In the genomic region with DNA sequence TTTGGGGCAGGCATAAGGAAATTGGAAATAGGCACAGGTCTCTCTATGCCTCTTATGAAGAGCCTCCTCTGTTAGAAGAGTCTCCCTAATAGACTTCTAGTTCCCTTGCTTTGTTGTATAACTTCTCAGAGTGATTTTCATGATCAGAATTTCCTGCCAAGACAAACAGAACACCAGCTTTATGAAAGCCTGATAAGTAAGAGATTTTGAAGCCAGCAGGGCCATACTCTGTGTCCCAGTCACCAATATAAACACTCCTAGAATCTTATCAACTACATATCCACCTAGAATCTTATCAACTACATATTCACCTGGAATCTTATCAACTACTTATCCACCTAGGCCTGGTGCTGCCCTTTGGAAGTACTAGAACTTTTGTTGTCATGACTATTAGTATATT, we compare ENCODE assay signal across 18 cellular contexts.
A peak's percentile ranks its signal among the peaks of the same experiment; 100 is the strongest.
DNase-seq lines count a peak whose midpoint lies in the region; ATAC-seq and TF ChIP-seq lines count a peak whose summit lies in the region.
"Had no signal": no experiment of that assay in that cellular context is flagged by ENCODE, and none has a peak within 500 bp of the region (broad histone marks: within the 10 kb centered on the region; RNA-seq: fewer than 3 reads in every experiment).

No MANE protein-coding gene starts in this region.

- CTCF ChIA-PET in activated naive CD4-positive, alpha-beta T cell treated with anti-CD3 and anti-CD28 coated beads, Interleukin-2, amount 10 ng/mL, durations not matched to agents 7 days and 5 days (lab: Charles Lee) = no interaction called here

- H3K23ac ChIP-seq in trophoblast cell (ENCODE audit: low read length) = no peak overlapping the region

- no peak overlapping the region for H2BK5ac ChIP-seq in trophoblast cell (ENCODE audit: low read depth, low read length, poor library complexity)

- H3K4me3 Mint-ChIP-seq in activated naive CD4-positive, alpha-beta T cell treated with anti-CD3 and anti-CD28 coated beads, Interleukin-2, amount 50 U/mL, for 24 hours = no peak overlapping the region
- H3K4me3 Mint-ChIP-seq in activated naive CD4-positive, alpha-beta T cell treated with anti-CD3 and anti-CD28 coated beads, Interleukin-2, amount 10 ng/mL, durations not matched to agents 7 days and 5 days = no peak overlapping the region
- H3K4me3 Mint-ChIP-seq in endodermal cell = no peak overlapping the region
- H3K4me3 Mint-ChIP-seq: CD14-positive monocyte had no signal

- H2AFZ ChIP-seq in trophoblast cell (ENCODE audit: insufficient read depth, low read length, poor library complexity) = no peak overlapping the region

- intact Hi-C loops in aorta (cut with DNase I) = loop anchor here in 1 of 2 donors (10.0 kb wide), 1 partner anchor 194 kb away; no protein-coding TSS in a partner anchor

- no peak for TF ChIP-seq CTCF in endodermal cell (conservative IDR thresholded peaks at IDR 0.05)

- H4K8ac ChIP-seq in trophoblast cell (ENCODE audit: low read depth, low read length) = no peak overlapping the region

- no peak overlapping the region for H4K91ac ChIP-seq in trophoblast cell (ENCODE audit: low read depth, low read length)

- DNase-seq in activated naive CD4-positive, alpha-beta T cell treated with anti-CD3 and anti-CD28 coated beads, Interleukin-2, amount 10 ng/mL, durations not matched to agents 7 days and 5 days = no peak
- no peak for DNase-seq in endodermal cell
- peak; percentile 23 to 46 for DNase-seq in trophoblast cell
- no peak for DNase-seq in aorta
- no peak for DNase-seq in occipital lobe (lab: John Stamatoyannopoulos, UW)
- DNase-seq in SW480 (ENCODE audit: low spot score) = no peak
- no peak for DNase-seq in activated effector memory CD4-positive, alpha-beta T cell treated with Interleukin-2 at 50 U/mL for 16 hours
- DNase-seq: DMS79, KG1, NCI-H1436, NCI-H1930, NCI-H526 treated with DMSO at 0.1 percent for 48 hours, Peyer's patch had no signal

- H3K79me2 ChIP-seq in trophoblast cell (ENCODE audit: control insufficient read depth, insufficient read depth, low read length, poor library complexity) = no peaks in the 10 kb centered on the region

- H3K36me3 Mint-ChIP-seq in activated naive CD4-positive, alpha-beta T cell treated with anti-CD3 and anti-CD28 coated beads, Interleukin-2, amount 50 U/mL, for 24 hours = peaks cover 74% of the 10 kb centered on the region
- H3K36me3 Mint-ChIP-seq in activated naive CD4-positive, alpha-beta T cell treated with anti-CD3 and anti-CD28 coated beads, Interleukin-2, amount 10 ng/mL, durations not matched to agents 7 days and 5 days = peaks cover 85% of the 10 kb centered on the region
- H3K36me3 Mint-ChIP-seq in endodermal cell (ENCODE audit: low read depth) = peaks cover 3% of the 10 kb centered on the region

- no peak overlapping the region for H3K18ac ChIP-seq in trophoblast cell (ENCODE audit: low read length)

- no peaks in the 10 kb centered on the region for H3K27me3 ChIP-seq in endodermal cell (ENCODE audit: control insufficient read depth, insufficient read depth, low read length, poor library complexity, severe bottlenecking)
- H3K27me3 ChIP-seq in trophoblast cell (ENCODE audit: insufficient read depth, low read length) = no peaks in the 10 kb centered on the region
- no peaks in the 10 kb centered on the region for H3K27me3 ChIP-seq in aorta (ENCODE audit: control insufficient read depth in 1 of 2, insufficient read depth in 2 of 2, low read length in 1 of 2)
- H3K27me3 ChIP-seq: Peyer's patch, SJSA1 had no signal

- H3K14ac ChIP-seq in trophoblast cell (ENCODE audit: low read length) = no peak overlapping the region

- peaks cover 32% of the 10 kb centered on the region for H3K4me1 Mint-ChIP-seq in activated naive CD4-positive, alpha-beta T cell treated with anti-CD3 and anti-CD28 coated beads, Interleukin-2, amount 50 U/mL, for 24 hours
- no peaks in the 10 kb centered on the region for H3K4me1 Mint-ChIP-seq in activated naive CD4-positive, alpha-beta T cell treated with anti-CD3 and anti-CD28 coated beads, Interleukin-2, amount 10 ng/mL, durations not matched to agents 7 days and 5 days
- H3K4me1 Mint-ChIP-seq in endodermal cell = peaks cover 9% of the 10 kb centered on the region

- peaks cover 3% of the 10 kb centered on the region for H3K79me1 ChIP-seq in trophoblast cell (ENCODE audit: low read length)

- H3K27ac ChIP-seq in endodermal cell (ENCODE audit: low read depth, low read length) (no peak overlapping the region), trophoblast cell (ENCODE audit: low read depth, low read length) (no peak overlapping the region), aorta (ENCODE audit: low read depth in 1 of 2, low read length in 2 of 2) (peak overlapping the region; percentile 36 to 48)
- H3K27ac ChIP-seq: 22Rv1, Peyer's patch, SJSA1 had no signal

- H3K27ac Mint-ChIP-seq in activated naive CD4-positive, alpha-beta T cell treated with anti-CD3 and anti-CD28 coated beads, Interleukin-2, amount 50 U/mL, for 24 hours = peak overlapping the region; percentile 48
- H3K27ac Mint-ChIP-seq in activated naive CD4-positive, alpha-beta T cell treated with anti-CD3 and anti-CD28 coated beads, Interleukin-2, amount 10 ng/mL, durations not matched to agents 7 days and 5 days = no peak overlapping the region
- H3K27ac Mint-ChIP-seq in endodermal cell = no peak overlapping the region

- no peak overlapping the region for H4K12ac ChIP-seq in trophoblast cell (ENCODE audit: low read depth, low read length)

- H3K4me3 ChIP-seq in endodermal cell (ENCODE audit: low read length) (peak overlapping the region; percentile 27), trophoblast cell (ENCODE audit: low read depth, low read length) (no peak overlapping the region), aorta (ENCODE audit: low read length in 2 of 2) (no peak overlapping the region)
- H3K4me3 ChIP-seq: Peyer's patch, SJSA1 had no signal

- no peak overlapping the region for H2BK12ac ChIP-seq in trophoblast cell (ENCODE audit: low read length)

- H3K4me2 ChIP-seq in trophoblast cell (ENCODE audit: low read length) = no peak overlapping the region

- H3K4me1 ChIP-seq in endodermal cell (ENCODE audit: control insufficient read depth, insufficient read depth, low read length) = peaks cover 6% of the 10 kb centered on the region
- peaks cover 3 to 7% of the 10 kb centered on the region in 2 experiments for H3K4me1 ChIP-seq in trophoblast cell (ENCODE audit: control insufficient read depth in 1 of 2, insufficient read depth in 2 of 2, low read length in 2 of 2)
- H3K4me1 ChIP-seq in aorta (ENCODE audit: control insufficient read depth in 1 of 2, insufficient read depth in 2 of 2, low read length in 2 of 2) = peaks cover 0 to 16% of the 10 kb centered on the region in 2 donors
- H3K4me1 ChIP-seq: Peyer's patch, SJSA1 had no signal

- H3K27me3 Mint-ChIP-seq in activated naive CD4-positive, alpha-beta T cell treated with anti-CD3 and anti-CD28 coated beads, Interleukin-2, amount 50 U/mL, for 24 hours = no peaks in the 10 kb centered on the region
- no peaks in the 10 kb centered on the region for H3K27me3 Mint-ChIP-seq in activated naive CD4-positive, alpha-beta T cell treated with anti-CD3 and anti-CD28 coated beads, Interleukin-2, amount 10 ng/mL, durations not matched to agents 7 days and 5 days
- H3K27me3 Mint-ChIP-seq in endodermal cell (ENCODE audit: insufficient read depth) = no peaks in the 10 kb centered on the region

- no peak overlapping the region for H2AK5ac ChIP-seq in trophoblast cell (ENCODE audit: low read length)

- ATAC-seq in aorta (ENCODE audit: low FRiP score) = no peak
- ATAC-seq: HepG2 had no signal

- no peak overlapping the region for H3K4ac ChIP-seq in trophoblast cell (ENCODE audit: low read depth, low read length)

- H3K9ac ChIP-seq in endodermal cell (ENCODE audit: extremely low read depth, low read length, poor library complexity, severe bottlenecking) (no peak overlapping the region), trophoblast cell (ENCODE audit: low read length) (no peak overlapping the region)

- H3K9me3 Mint-ChIP-seq in activated naive CD4-positive, alpha-beta T cell treated with anti-CD3 and anti-CD28 coated beads, Interleukin-2, amount 50 U/mL, for 24 hours = peaks cover 20% of the 10 kb centered on the region
- peaks cover 27% of the 10 kb centered on the region for H3K9me3 Mint-ChIP-seq in activated naive CD4-positive, alpha-beta T cell treated with anti-CD3 and anti-CD28 coated beads, Interleukin-2, amount 10 ng/mL, durations not matched to agents 7 days and 5 days
- H3K9me3 Mint-ChIP-seq in endodermal cell = peaks cover 19% of the 10 kb centered on the region

- no peak overlapping the region for H2BK120ac ChIP-seq in trophoblast cell (ENCODE audit: insufficient read depth, low read length, poor library complexity)

- H3K36me3 ChIP-seq in endodermal cell (ENCODE audit: control insufficient read depth, insufficient read depth, low read length) = no peaks in the 10 kb centered on the region
- no peaks in the 10 kb centered on the region for H3K36me3 ChIP-seq in trophoblast cell (ENCODE audit: control insufficient read depth in 1 of 2, insufficient read depth in 2 of 2, low read length in 2 of 2)
- no peaks in the 10 kb centered on the region for H3K36me3 ChIP-seq in aorta (ENCODE audit: control insufficient read depth in 1 of 2, insufficient read depth in 2 of 2, low read length in 1 of 2)
- H3K36me3 ChIP-seq: Peyer's patch, SJSA1 had no signal

- H3K9me3 ChIP-seq in endodermal cell (ENCODE audit: control insufficient read depth, low read length) (peaks cover 32% of the 10 kb centered on the region), trophoblast cell (ENCODE audit: insufficient read depth, low read depth, low read length) (no peaks in the 10 kb centered on the region), aorta (ENCODE audit: control insufficient read depth, low read length) (no peaks in the 10 kb centered on the region)
- H3K9me3 ChIP-seq: Peyer's patch, SJSA1 had no signal

Comparison
In these comparisons a context has a peak if more than half of its experiments do, and no peak if none do; other contexts are left out.
1. DNase-seq: peak in trophoblast cell (2 of 2); none in activated naive CD4-positive, alpha-beta T cell treated with anti-CD3 and anti-CD28 coated beads, Interleukin-2, amount 10 ng/mL, durations not matched to agents 7 days and 5 days (single experiment), endodermal cell (single experiment), aorta (0 of 2), occipital lobe (single experiment), SW480 (single experiment) and activated effector memory CD4-positive, alpha-beta T cell treated with Interleukin-2 at 50 U/mL for 16 hours (single experiment).
2. H3K27ac ChIP-seq: peak in aorta (2 of 2); none in endodermal cell (single experiment) and trophoblast cell (single experiment).